In the genomic region with DNA sequence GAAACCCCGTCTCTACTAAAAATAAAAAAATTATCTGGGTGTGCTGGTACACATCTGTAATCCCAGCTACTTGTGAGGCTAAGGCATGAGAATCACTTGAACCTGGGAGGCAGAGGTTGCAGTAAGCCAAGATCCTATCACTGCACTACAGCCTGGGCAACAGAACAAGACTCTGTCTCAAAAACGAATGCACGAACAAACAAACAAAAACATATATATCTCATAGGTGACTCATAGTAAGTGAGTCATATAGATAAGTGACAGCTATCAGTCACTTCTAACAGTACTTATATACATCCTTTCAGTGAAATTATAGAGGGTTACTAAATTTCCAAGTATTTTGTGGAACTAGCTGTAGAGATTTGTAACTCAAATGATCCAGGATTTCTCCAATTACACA, we compare ENCODE assay signal across 18 cellular contexts.
DNase-seq lines count a peak whose midpoint lies in the region; ATAC-seq and TF ChIP-seq lines count a peak whose summit lies in the region.
"Had no signal": no experiment of that assay in that cellular context is flagged by ENCODE, and none has a peak within 500 bp of the region (broad histone marks: within the 10 kb centered on the region; RNA-seq: fewer than 3 reads in every experiment).

No MANE protein-coding gene starts in this region.

- in situ Hi-C loops in Panc1 (cut with HindIII; ENCODE audit: low pct_unique_long_range_greater_than_20kb, low sequenced_read_pairs): no loop called here

- no peak overlapping the region for H3K4ac ChIP-seq in mesendoderm (ENCODE audit: low read depth, low read length)

- no peak overlapping the region for H3K27ac Mint-ChIP-seq in mesothelial cell of epicardium
- H3K27ac Mint-ChIP-seq in neural progenitor cell: no peak overlapping the region
- H3K27ac Mint-ChIP-seq: B cell; CD4-positive, CD25-positive, alpha-beta regulatory T cell; CD8-positive, alpha-beta T cell had no signal

- H4K8ac ChIP-seq in mesendoderm (ENCODE audit: low read depth, low read length): no peak overlapping the region

- H3K4me2 ChIP-seq in neural progenitor cell: no peak overlapping the region
- H3K4me2 ChIP-seq in mesendoderm (ENCODE audit: low read length): no peak overlapping the region
- H3K4me2 ChIP-seq: BLaER1 had no signal

- no peaks in the 10 kb centered on the region for H3K27me3 ChIP-seq in Panc1 (ENCODE audit: control insufficient read depth, insufficient read depth, low read length)
- H3K27me3 ChIP-seq in foreskin keratinocyte: no peaks in the 10 kb centered on the region
- H3K27me3 ChIP-seq in neural progenitor cell: no peaks in the 10 kb centered on the region
- H3K27me3 ChIP-seq in mesendoderm (ENCODE audit: insufficient read depth, low read length, poor library complexity): no peaks in the 10 kb centered on the region
- H3K27me3 ChIP-seq: BLaER1 had no signal

- H4K5ac ChIP-seq in mesendoderm (ENCODE audit: low read length): no peak overlapping the region

- no peaks in the 10 kb centered on the region for H4K20me1 ChIP-seq in neural progenitor cell (ENCODE audit: low read depth)
- H4K20me1 ChIP-seq: BLaER1 had no signal

- CTCF ChIA-PET in Panc1 (lab: Charles Lee): no interaction called here

- H3K9me3 Mint-ChIP-seq in mesothelial cell of epicardium (peaks cover 16% of the 10 kb centered on the region), neural progenitor cell (peaks cover 6% of the 10 kb centered on the region)

- no peak overlapping the region for H2BK120ac ChIP-seq in mesendoderm (ENCODE audit: low read depth, low read length)

- H3K36me3 Mint-ChIP-seq in mesothelial cell of epicardium: peaks cover 2% of the 10 kb centered on the region
- H3K36me3 Mint-ChIP-seq in neural progenitor cell: no peaks in the 10 kb centered on the region
- H3K36me3 Mint-ChIP-seq: CD4-positive, CD25-positive, alpha-beta regulatory T cell; CD8-positive, alpha-beta T cell had no signal

- no peak overlapping the region for H3K18ac ChIP-seq in mesendoderm (ENCODE audit: low read length)

- H2AFZ ChIP-seq in neural progenitor cell (replicated peaks): no peak overlapping the region

- POLR2A ChIA-PET in Panc1 (lab: Charles Lee): no interaction called here

- H2BK5ac ChIP-seq in mesendoderm (ENCODE audit: low read length): no peak overlapping the region

- H3K4me1 ChIP-seq in Panc1 (ENCODE audit: control insufficient read depth, insufficient read depth, low read length) (no peaks in the 10 kb centered on the region), foreskin keratinocyte (no peaks in the 10 kb centered on the region), neural progenitor cell (no peaks in the 10 kb centered on the region), mesendoderm (ENCODE audit: control insufficient read depth, low read depth, low read length) (no peaks in the 10 kb centered on the region)
- H3K4me1 ChIP-seq: Caco-2 had no signal

- no peak overlapping the region for H2BK15ac ChIP-seq in mesendoderm (replicated peaks; ENCODE audit: low read depth)

- WGBS in mesendoderm (ENCODE audit: extremely low coverage, insufficient coverage, low lambda C conversion rate): no CpG with 5 or more reads among the region's 3 CpGs

- H3F3A ChIP-seq in neural progenitor cell (ENCODE audit: low read depth): no peaks in the 10 kb centered on the region

- H3K9ac ChIP-seq in neural progenitor cell (no peak overlapping the region), mesendoderm (ENCODE audit: low read length) (no peak overlapping the region)
- H3K9ac ChIP-seq: BLaER1, GM23248 had no signal

- H2AK5ac ChIP-seq in mesendoderm (ENCODE audit: low read length): no peak overlapping the region

- H3K36me3 ChIP-seq in Panc1 (ENCODE audit: control insufficient read depth, insufficient read depth, low read length) (no peaks in the 10 kb centered on the region), neural progenitor cell (no peaks in the 10 kb centered on the region), mesendoderm (ENCODE audit: control insufficient read depth, insufficient read depth, low read length) (no peaks in the 10 kb centered on the region)
- H3K36me3 ChIP-seq: BLaER1 had no signal

- H3K4me1 Mint-ChIP-seq in mesothelial cell of epicardium (no peaks in the 10 kb centered on the region), neural progenitor cell (no peaks in the 10 kb centered on the region)
- H3K4me1 Mint-ChIP-seq: B cell; CD4-positive, CD25-positive, alpha-beta regulatory T cell had no signal

- no peak overlapping the region for H3K23ac ChIP-seq in mesendoderm (ENCODE audit: low read length)

- H3K79me2 ChIP-seq in neural progenitor cell (ENCODE audit: low read depth): no peaks in the 10 kb centered on the region
- H3K79me2 ChIP-seq in mesendoderm (ENCODE audit: control insufficient read depth, insufficient read depth, low read length): no peaks in the 10 kb centered on the region

- peak; percentile 17 for DNase-seq in OCI-M1 (lab: John Stamatoyannopoulos, UW)
- no peak for DNase-seq in Panc1 (ENCODE audit: low read depth, low spot score)
- DNase-seq in foreskin keratinocyte: no peak
- no peak for DNase-seq in mesothelial cell of epicardium (ENCODE audit: low spot score in 2 of 2, unreplicated experiment in 2 of 2)
- no peak for DNase-seq in neural progenitor cell (ENCODE audit: low spot score)
- DNase-seq in mesendoderm: no peak
- DNase-seq: Caco-2; CD4-positive, CD25-positive, alpha-beta regulatory T cell; CD8-positive, alpha-beta T cell; DMS153; DMS79 treated with DMSO at 0.1 percent for 48 hours; GF-D8; GM23248; H7 had no signal

- H3K4me3 Mint-ChIP-seq in mesothelial cell of epicardium (no peak overlapping the region), neural progenitor cell (no peak overlapping the region)
- H3K4me3 Mint-ChIP-seq: B cell; CD4-positive, CD25-positive, alpha-beta regulatory T cell; CD8-positive, alpha-beta T cell had no signal

- no peaks in the 10 kb centered on the region for H3K79me1 ChIP-seq in mesendoderm (ENCODE audit: low read length)

- no TSS peak for BruUV-seq in Panc1 (replicated peaks; lab: Mats Ljungman, UMichigan)

- H3K4me3 ChIP-seq in Panc1 (ENCODE audit: low read depth in 2 of 2, low read length in 2 of 2) (no peak overlapping the region), neural progenitor cell (no peak overlapping the region), mesendoderm (ENCODE audit: low read length) (no peak overlapping the region)
- H3K4me3 ChIP-seq: BLaER1, GM23248 had no signal

- H3K27ac ChIP-seq in Panc1 (ENCODE audit: low read length) (peak overlapping the region; percentile 35; the same call in 1 of the 2 replicates), foreskin keratinocyte (no peak overlapping the region), neural progenitor cell (no peak overlapping the region), mesendoderm (ENCODE audit: low read depth, low read length) (no peak overlapping the region)
- H3K27ac ChIP-seq: BLaER1, C4-2B, GM23248 had no signal

- intact Hi-C loops in Panc1 (cut with micrococcal nuclease; ENCODE audit: unreplicated experiment): no loop called here

- no peak overlapping the region for H3K56ac ChIP-seq in mesendoderm (ENCODE audit: low read length)

- TF ChIP-seq CTCF in Panc1 (IDR thresholded peaks at IDR 0.05) (no peak), foreskin keratinocyte (conservative IDR thresholded peaks at IDR 0.05) (no peak), mesothelial cell of epicardium (IDR thresholded peaks at IDR 0.05; ENCODE audit: unreplicated experiment) (no peak), neural progenitor cell (IDR thresholded peaks at IDR 0.05) (no peak)

- no peaks in the 10 kb centered on the region for H3K27me3 Mint-ChIP-seq in mesothelial cell of epicardium (ENCODE audit: low read depth)
- H3K27me3 Mint-ChIP-seq in neural progenitor cell (ENCODE audit: insufficient read depth, low read depth): no peaks in the 10 kb centered on the region
- H3K27me3 Mint-ChIP-seq: B cell; CD4-positive, CD25-positive, alpha-beta regulatory T cell had no signal

- ATAC-seq in Panc1 (peak; percentile 75), foreskin keratinocyte (peak; percentile 10)
- ATAC-seq: CD8-positive, alpha-beta T cell; HCT116 had no signal

- H3K9me3 ChIP-seq in Panc1 (ENCODE audit: control insufficient read depth, insufficient read depth, low read depth, low read length): no peaks in the 10 kb centered on the region
- H3K9me3 ChIP-seq in neural progenitor cell (ENCODE audit: low read depth): no peaks in the 10 kb centered on the region
- H3K9me3 ChIP-seq: Caco-2 had no signal
